ENCODE assay signal across 17 cellular contexts in the genomic region with DNA sequence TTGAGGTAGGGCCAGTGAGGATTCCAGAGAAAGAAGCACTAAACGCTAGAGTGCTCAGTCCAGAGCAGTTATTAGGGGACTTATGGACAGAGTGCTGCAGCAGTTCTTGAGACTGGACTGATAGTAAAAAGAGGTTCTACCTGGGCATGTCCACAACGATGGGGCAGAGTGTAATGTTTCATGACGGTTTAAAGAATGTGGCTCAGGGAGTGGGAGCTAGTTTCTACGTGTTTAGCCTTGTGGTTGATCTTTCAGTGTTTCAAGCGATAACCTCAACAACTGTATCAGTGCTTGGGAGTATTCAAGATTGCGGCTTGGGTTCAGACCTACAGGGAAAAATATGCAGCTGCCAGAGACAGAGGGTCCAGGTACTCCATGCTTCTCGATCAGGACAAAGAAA.
"Had no signal": no experiment of that assay in that cellular context is flagged by ENCODE, and none has a peak within 500 bp of the region (broad histone marks: within the 10 kb centered on the region; RNA-seq: fewer than 3 reads in every experiment).

No MANE protein-coding gene starts in this region.

- H3K4me1 ChIP-seq: left lung, right lobe of liver had no signal

- FAIRE-seq: TTC549 had no signal

- DNase-seq: activated CD4-positive, alpha-beta T cell treated with anti-CD3 and anti-CD28 coated beads for 4 hours; activated CD8-positive, alpha-beta memory T cell treated with anti-CD3 and anti-CD28 coated beads, Interleukin-2, amount 50 U/mL, for 48 hours; activated CD8-positive, alpha-beta T cell treated with anti-CD3 and anti-CD28 coated beads for 36 hours; activated gamma-delta T cell treated with Interleukin-2 at 50 U/mL for 16 hours; activated T-cell treated with anti-CD3 and anti-CD28 coated beads, Interleukin-2, amount 50 U/mL, for 72 hours; amygdala; islet precursor cell; left lung; mesendoderm; right lobe of liver; stimulated activated naive CD8-positive, alpha-beta T cell treated with anti-CD3 and anti-CD28 coated beads, Interleukin-15, amount 100 ng/mL, for 72 hours; testis had no signal

- H3K27me3 Mint-ChIP-seq: activated CD8-positive, alpha-beta T cell treated with anti-CD3 and anti-CD28 coated beads for 36 hours; activated naive CD8-positive, alpha-beta T cell; brain; dendritic cell treated with granulocyte-macrophage colony-stimulating factor and Interleukin-4, amounts not matched to agents 40 ng/mL and 50 ng/mL, for 4 days; stimulated activated naive CD8-positive, alpha-beta T cell treated with anti-CD3 and anti-CD28 coated beads, Interleukin-15, amount 100 ng/mL, for 72 hours had no signal

- H3K4me3 Mint-ChIP-seq: activated CD8-positive, alpha-beta T cell treated with anti-CD3 and anti-CD28 coated beads for 36 hours; activated naive CD8-positive, alpha-beta T cell; activated T-cell treated with anti-CD3 and anti-CD28 coated beads, Interleukin-2, amount 50 U/mL, for 72 hours; brain; dendritic cell treated with granulocyte-macrophage colony-stimulating factor and Interleukin-4, amounts not matched to agents 40 ng/mL and 50 ng/mL, for 4 days; stimulated activated naive CD8-positive, alpha-beta T cell treated with anti-CD3 and anti-CD28 coated beads, Interleukin-15, amount 100 ng/mL, for 72 hours; WTC11 had no signal

- H3K4me3 ChIP-seq: left lung, right lobe of liver, testis had no signal

- H3K36me3 ChIP-seq: left lung, right lobe of liver had no signal

- H3K9me3 ChIP-seq: left lung, right lobe of liver, testis had no signal

- ATAC-seq: activated CD8-positive, alpha-beta T cell treated with anti-CD3 and anti-CD28 coated beads for 36 hours; activated T-cell treated with anti-CD3 and anti-CD28 coated beads, Interleukin-2, amount 50 U/mL, for 72 hours; left lung; right lobe of liver; stimulated activated naive CD8-positive, alpha-beta T cell treated with anti-CD3 and anti-CD28 coated beads, Interleukin-15, amount 100 ng/mL, for 72 hours; WTC11 had no signal

- H3K9me3 Mint-ChIP-seq: activated CD8-positive, alpha-beta T cell treated with anti-CD3 and anti-CD28 coated beads for 36 hours; activated T-cell treated with anti-CD3 and anti-CD28 coated beads, Interleukin-2, amount 50 U/mL, for 72 hours; dendritic cell treated with granulocyte-macrophage colony-stimulating factor and Interleukin-4, amounts not matched to agents 40 ng/mL and 50 ng/mL, for 4 days; stimulated activated naive CD8-positive, alpha-beta T cell treated with anti-CD3 and anti-CD28 coated beads, Interleukin-15, amount 100 ng/mL, for 72 hours had no signal

- H3K36me3 Mint-ChIP-seq: activated naive CD8-positive, alpha-beta T cell; brain had no signal

- H3K27me3 ChIP-seq: left lung, right lobe of liver, testis had no signal

- H3K27ac Mint-ChIP-seq: activated CD8-positive, alpha-beta T cell treated with anti-CD3 and anti-CD28 coated beads for 36 hours; activated naive CD8-positive, alpha-beta T cell; activated T-cell treated with anti-CD3 and anti-CD28 coated beads, Interleukin-2, amount 50 U/mL, for 72 hours; dendritic cell treated with granulocyte-macrophage colony-stimulating factor and Interleukin-4, amounts not matched to agents 40 ng/mL and 50 ng/mL, for 4 days; stimulated activated naive CD8-positive, alpha-beta T cell treated with anti-CD3 and anti-CD28 coated beads, Interleukin-15, amount 100 ng/mL, for 72 hours; WTC11 had no signal

- H3K4me1 Mint-ChIP-seq: stimulated activated naive CD8-positive, alpha-beta T cell treated with anti-CD3 and anti-CD28 coated beads, Interleukin-15, amount 100 ng/mL, for 72 hours had no signal

- H3K27ac ChIP-seq: left lung, right lobe of liver, testis had no signal
